8 cellular contexts compared by ENCODE assay signal in the genomic region with DNA sequence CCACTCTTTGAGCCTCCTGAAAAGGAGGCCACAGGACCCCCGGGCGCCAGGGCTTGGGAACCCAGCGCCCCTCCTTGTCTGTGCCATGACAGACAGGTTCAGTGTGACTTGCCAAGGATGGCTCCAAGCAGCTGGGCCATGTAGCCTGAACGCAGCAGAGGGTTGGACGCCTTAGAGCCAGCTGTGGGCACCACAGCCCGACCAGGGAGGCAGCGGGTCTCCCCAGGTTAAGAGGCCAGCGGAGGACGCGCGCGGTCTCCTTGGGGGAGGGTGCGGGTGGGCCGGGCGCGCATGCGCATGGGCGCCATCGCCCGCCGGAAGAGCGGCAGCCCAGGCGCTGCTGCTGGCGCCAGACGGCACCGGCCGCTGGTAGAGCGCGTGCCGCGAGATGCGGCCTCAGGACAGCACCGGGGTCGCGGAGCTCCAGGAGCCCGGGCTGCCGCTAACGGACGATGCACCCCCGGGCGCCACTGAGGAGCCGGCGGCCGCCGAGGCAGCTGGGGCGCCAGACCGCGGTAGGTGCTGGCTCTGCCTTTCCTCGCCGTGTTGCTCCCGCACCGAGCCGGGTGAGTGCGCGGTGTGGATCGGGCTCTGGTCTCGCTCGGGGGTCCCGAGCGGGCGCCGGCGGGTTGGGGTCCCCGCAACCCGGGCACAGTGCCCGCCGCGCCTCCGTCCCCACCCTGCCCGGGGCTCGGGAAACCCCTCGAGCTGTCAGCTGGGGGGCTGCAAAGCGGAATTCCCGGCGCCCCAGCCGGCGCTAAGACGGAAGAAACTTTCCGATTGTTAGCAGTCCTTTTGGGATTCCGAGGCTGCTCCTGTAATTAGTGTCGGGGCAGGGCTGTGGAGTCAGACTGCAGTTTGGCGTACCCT. TPM values are rescaled to one million over a fixed set of nuclear protein-coding genes. Genes with fewer than 3 reads are reported as not detected.
DNase-seq lines count a peak whose midpoint lies in the region; ATAC-seq lines count a peak whose summit lies in the region.

TSS of gene SLC35G1 (plus strand) at position 333 of the 870 bp plus-strand sequence. CDS start at position 389, 56 bp downstream.

- ATAC-seq in GM19043 (IDR thresholded peaks at IDR 0.05; ENCODE audit: low read depth, unreplicated experiment) (peak; percentile 84), HG03196 (IDR thresholded peaks at IDR 0.05; ENCODE audit: unreplicated experiment) (peak; percentile 97)
- peak; percentile 98 for ATAC-seq in activated CD8-positive, alpha-beta T cell treated with anti-CD3 and anti-CD28 coated beads, Interleukin-2, amount 10 ng/mL, durations not matched to agents 7 days and 5 days
- peak; percentile 91 for ATAC-seq in effector memory CD8-positive, alpha-beta T cell (replicated peaks)

- H4K20me1 ChIP-seq in BLaER1 = no peaks in the 10 kb centered on the region

- H3K4me3 ChIP-seq in BLaER1 = peak within 1 kb of the TSS; percentile 77

- no peaks in the 10 kb centered on the region for H3K27me3 ChIP-seq in BLaER1

- H3K4me3 Mint-ChIP-seq in activated CD8-positive, alpha-beta T cell treated with anti-CD3 and anti-CD28 coated beads, Interleukin-2, amount 10 ng/mL, durations not matched to agents 7 days and 5 days = peak within 1 kb of the TSS; percentile 73
- peak within 1 kb of the TSS; percentile 66 to 82 for H3K4me3 Mint-ChIP-seq in effector memory CD8-positive, alpha-beta T cell

- no peaks in the 10 kb centered on the region for H3K9me3 Mint-ChIP-seq in activated CD8-positive, alpha-beta T cell treated with anti-CD3 and anti-CD28 coated beads, Interleukin-2, amount 10 ng/mL, durations not matched to agents 7 days and 5 days (ENCODE audit: insufficient read depth)
- H3K9me3 Mint-ChIP-seq in effector memory CD8-positive, alpha-beta T cell = peaks cover 0 to 2% of the 10 kb centered on the region in 2 donors

- peaks cover 15% of the 10 kb centered on the region for H3K4me1 ChIP-seq in BLaER1

- peaks cover 1% of the 10 kb centered on the region for H3K36me3 Mint-ChIP-seq in activated CD8-positive, alpha-beta T cell treated with anti-CD3 and anti-CD28 coated beads, Interleukin-2, amount 10 ng/mL, durations not matched to agents 7 days and 5 days (ENCODE audit: low read depth)
- peaks cover 13% of the 10 kb centered on the region for H3K36me3 Mint-ChIP-seq in effector memory CD8-positive, alpha-beta T cell (ENCODE audit: insufficient read depth)

- peaks cover 17% of the 10 kb centered on the region for H3K27me3 Mint-ChIP-seq in activated CD8-positive, alpha-beta T cell treated with anti-CD3 and anti-CD28 coated beads, Interleukin-2, amount 10 ng/mL, durations not matched to agents 7 days and 5 days (ENCODE audit: low read depth)
- peaks cover 16 to 24% of the 10 kb centered on the region in 2 donors for H3K27me3 Mint-ChIP-seq in effector memory CD8-positive, alpha-beta T cell

- peak within 1 kb of the TSS; percentile 67 for H3K27ac Mint-ChIP-seq in activated CD8-positive, alpha-beta T cell treated with anti-CD3 and anti-CD28 coated beads, Interleukin-2, amount 10 ng/mL, durations not matched to agents 7 days and 5 days
- H3K27ac Mint-ChIP-seq in effector memory CD8-positive, alpha-beta T cell = peak within 1 kb of the TSS; percentile 31 to 75

- peak within 1 kb of the TSS; percentile 83 for H3K27ac ChIP-seq in BLaER1

- H3K9me3 ChIP-seq in BLaER1 = peaks cover 9% of the 10 kb centered on the region

- POLR2A ChIA-PET in activated CD8-positive, alpha-beta T cell treated with anti-CD3 and anti-CD28 coated beads, Interleukin-2, amount 10 ng/mL, durations not matched to agents 7 days and 5 days (lab: Charles Lee) = no interaction called here

- peak within 1 kb of the TSS; percentile 84 for H3K9ac ChIP-seq in BLaER1

- CTCF ChIA-PET in activated CD8-positive, alpha-beta T cell treated with anti-CD3 and anti-CD28 coated beads, Interleukin-2, amount 10 ng/mL, durations not matched to agents 7 days and 5 days (lab: Charles Lee) = interaction anchor here (1.0 kb wide), 1 partner anchor 22 kb away, joined by 3 read pairs; no protein-coding TSS in a partner anchor

- peak; percentile 16 for DNase-seq in NCI-H748 treated with DMSO at 0.1 percent for 48 hours (lab: John Stamatoyannopoulos, UW)
- peak; percentile 71 for DNase-seq in activated CD8-positive, alpha-beta T cell treated with anti-CD3 and anti-CD28 coated beads, Interleukin-2, amount 10 ng/mL, durations not matched to agents 7 days and 5 days
- peak; percentile 4 to 38 (median 16) for DNase-seq in effector memory CD8-positive, alpha-beta T cell
- peak; percentile 91 for DNase-seq in mesenteric fat pad (ENCODE audit: low spot score)
- peak; percentile 37 for DNase-seq in stimulated activated CD8-positive, alpha-beta memory T cell treated with anti-CD3 and anti-CD28 coated beads, Interleukin-15, amount 100 ng/mL, for 1 hour (ENCODE audit: low read depth)

- H3K36me3 ChIP-seq in BLaER1 = 0 out of 2 replicates have a peak, but pooled peaks cover 8% of the 10 kb centered on the region

- peaks cover 38% of the 10 kb centered on the region for H3K4me1 Mint-ChIP-seq in activated CD8-positive, alpha-beta T cell treated with anti-CD3 and anti-CD28 coated beads, Interleukin-2, amount 10 ng/mL, durations not matched to agents 7 days and 5 days (ENCODE audit: low read depth)
- peaks cover 4 to 14% of the 10 kb centered on the region in 2 donors for H3K4me1 Mint-ChIP-seq in effector memory CD8-positive, alpha-beta T cell (ENCODE audit: low read depth in 2 of 2)

- H3K4me2 ChIP-seq in BLaER1 = peak within 1 kb of the TSS; percentile 67

RNA-seq across cellular contexts. Expression of gene SLC35G1, which starts in this region (rescaled TPM):
- total RNA-seq in activated CD8-positive, alpha-beta T cell treated with anti-CD3 and anti-CD28 coated beads, Interleukin-2, amount 10 ng/mL, durations not matched to agents 7 days and 5 days = 1 to 10 TPM; 2.2 to 3.1 TPM
- total RNA-seq in mesenteric fat pad = 6.2 TPM

Comparison
In these comparisons a context has a peak if more than half of its experiments do, and no peak if none do; other contexts are left out.
1. Peak in every context shown above with its lines: DNase-seq, ATAC-seq, H3K4me3 ChIP-seq and H3K27ac ChIP-seq.
2. DNase-seq: peak in every context shown above with its lines; median percentile 91 in mesenteric fat pad; 71 in activated CD8-positive, alpha-beta T cell treated with anti-CD3 and anti-CD28 coated beads, Interleukin-2, amount 10 ng/mL, durations not matched to agents 7 days and 5 days; 37 in stimulated activated CD8-positive, alpha-beta memory T cell treated with anti-CD3 and anti-CD28 coated beads, Interleukin-15, amount 100 ng/mL, for 1 hour; 16 in NCI-H748 treated with DMSO at 0.1 percent for 48 hours; 16 in effector memory CD8-positive, alpha-beta T cell.